Comparison of ENCODE assay signal across 1 cellular context in the genomic region with DNA sequence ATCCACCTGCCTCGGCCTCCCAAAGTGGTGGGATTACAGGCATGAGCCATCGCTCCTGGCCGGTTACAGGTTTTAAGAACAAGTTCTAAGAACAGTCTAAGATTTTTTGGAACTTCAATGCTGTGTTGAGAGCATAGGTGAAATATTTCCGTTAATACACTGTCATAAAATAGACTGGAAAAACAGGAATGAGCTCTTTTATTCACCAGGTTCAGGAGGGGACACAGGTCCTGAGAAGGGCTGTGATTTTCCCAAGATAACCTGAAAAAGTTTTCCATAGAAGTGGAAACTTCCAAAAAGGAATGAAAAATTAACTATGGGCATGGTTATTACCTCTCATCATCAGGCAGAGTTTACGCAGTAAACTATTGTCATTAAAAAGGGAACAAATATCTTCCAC.
TF ChIP-seq lines count a peak whose summit lies in the region.

No MANE protein-coding gene starts in this region.

TF ChIP-seq in SK-N-SH treated with all-trans-retinoic acid at 6 μM for 48 hours, 23 proteins besides CTCF, POLR2A, EP300 and RAD21 (continued from another document):
- TF ChIP-seq TSHZ2 (CRISPR knock-in tag; IDR thresholded peaks at IDR 0.05): no peak
- TF ChIP-seq ZFP30 (CRISPR knock-in tag; IDR thresholded peaks at IDR 0.05): no peak
- no peak for TF ChIP-seq SNAI2 (CRISPR knock-in tag; IDR thresholded peaks at IDR 0.05)
- no peak for TF ChIP-seq TCF4 (CRISPR knock-in tag; IDR thresholded peaks at IDR 0.05; ENCODE audit: borderline replicate concordance)
- TF ChIP-seq, protein P1, sequence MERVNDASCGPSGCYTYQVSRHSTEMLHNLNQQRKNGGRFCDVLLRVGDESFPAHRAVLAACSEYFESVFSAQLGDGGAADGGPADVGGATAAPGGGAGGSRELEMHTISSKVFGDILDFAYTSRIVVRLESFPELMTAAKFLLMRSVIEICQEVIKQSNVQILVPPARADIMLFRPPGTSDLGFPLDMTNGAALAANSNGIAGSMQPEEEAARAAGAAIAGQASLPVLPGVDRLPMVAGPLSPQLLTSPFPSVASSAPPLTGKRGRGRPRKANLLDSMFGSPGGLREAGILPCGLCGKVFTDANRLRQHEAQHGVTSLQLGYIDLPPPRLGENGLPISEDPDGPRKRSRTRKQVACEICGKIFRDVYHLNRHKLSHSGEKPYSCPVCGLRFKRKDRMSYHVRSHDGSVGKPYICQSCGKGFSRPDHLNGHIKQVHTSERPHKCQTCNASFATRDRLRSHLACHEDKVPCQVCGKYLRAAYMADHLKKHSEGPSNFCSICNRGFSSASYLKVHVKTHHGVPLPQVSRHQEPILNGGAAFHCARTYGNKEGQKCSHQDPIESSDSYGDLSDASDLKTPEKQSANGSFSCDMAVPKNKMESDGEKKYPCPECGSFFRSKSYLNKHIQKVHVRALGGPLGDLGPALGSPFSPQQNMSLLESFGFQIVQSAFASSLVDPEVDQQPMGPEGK (CRISPR knock-in tag; IDR thresholded peaks at IDR 0.05; ENCODE audit: borderline replicate concordance): no peak
- TF ChIP-seq BACH2 (CRISPR knock-in tag; IDR thresholded peaks at IDR 0.05; ENCODE audit: borderline replicate concordance): no peak
- no peak for TF ChIP-seq CSDC2 (CRISPR knock-in tag; IDR thresholded peaks at IDR 0.05)
- TF ChIP-seq ESRRG (CRISPR knock-in tag; IDR thresholded peaks at IDR 0.05): no peak
- no peak for TF ChIP-seq PPARA (CRISPR knock-in tag; IDR thresholded peaks at IDR 0.05; ENCODE audit: borderline replicate concordance)
- no peak for TF ChIP-seq CREB5 (CRISPR knock-in tag; IDR thresholded peaks at IDR 0.05; ENCODE audit: low read depth)
